20 cellular contexts compared by ENCODE assay signal in the genomic region with DNA sequence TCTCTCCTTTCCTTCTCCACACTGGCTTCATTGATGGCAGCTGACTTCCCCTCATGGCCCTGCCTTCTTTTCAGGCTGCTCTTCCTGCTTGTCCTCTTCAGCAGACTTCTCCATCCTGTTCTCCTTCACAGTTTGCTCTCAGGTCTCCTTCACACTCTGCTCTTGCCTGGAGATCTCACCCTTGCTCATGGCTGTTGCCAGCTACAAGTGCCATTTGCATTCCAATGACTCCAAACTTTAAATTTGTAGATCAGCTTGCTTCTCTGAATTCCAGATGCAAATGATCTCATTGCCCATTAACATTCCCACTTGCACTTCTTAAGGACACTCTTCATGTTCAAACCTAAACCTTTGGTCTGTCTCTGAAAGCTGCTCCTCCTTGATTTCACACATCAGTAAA.
"Had no signal": no experiment of that assay in that cellular context is flagged by ENCODE, and none has a peak within 500 bp of the region (broad histone marks: within the 10 kb centered on the region; RNA-seq: fewer than 3 reads in every experiment).

No MANE protein-coding gene starts in this region.

- FAIRE-seq: kidney had no signal

- H3K4me1 ChIP-seq: gastroesophageal sphincter, tibial artery, vagina had no signal

- H3K4me3 ChIP-seq: cardiac muscle cell, dorsolateral prefrontal cortex, gastroesophageal sphincter, heart right ventricle, left lung, tibial artery, vagina had no signal

- H3K36me3 ChIP-seq: cardiac muscle cell, gastroesophageal sphincter, heart right ventricle, left lung, tibial artery, vagina had no signal

- H3K27ac ChIP-seq: cardiac muscle cell, dorsolateral prefrontal cortex, gastroesophageal sphincter, left lung, tibial artery, vagina, VCaP had no signal

- ATAC-seq: activated CD8-positive, alpha-beta T cell treated with anti-CD3 and anti-CD28 coated beads for 36 hours; activated naive CD4-positive, alpha-beta T cell treated with anti-CD3 and anti-CD28 coated beads, Interleukin-2, amount 50 U/mL, for 72 hours; gastroesophageal sphincter; heart right ventricle; left lung; natural killer cell had no signal

- H3K9me3 ChIP-seq: tibial artery, vagina had no signal

- DNase-seq: activated CD4-positive, alpha-beta T cell treated with anti-CD3 and anti-CD28 coated beads for 4 hours; activated CD8-positive, alpha-beta T cell treated with anti-CD3 and anti-CD28 coated beads for 36 hours; activated effector memory CD4-positive, alpha-beta T cell treated with anti-CD3 and anti-CD28 coated beads, Interleukin-2, amount 50 U/mL, for 16 hours; activated T-cell treated with anti-CD3 and anti-CD28 coated beads, Interleukin-2, amount 50 U/mL, for 48 hours; dorsolateral prefrontal cortex; endodermal cell; erythroblast; heart right ventricle; kidney; left lung; natural killer cell; stimulated activated CD4-positive, alpha-beta T cell treated with anti-CD3 and anti-CD28 coated beads, Interleukin-2, amount 100 ng/mL, for 48 hours; stimulated activated naive CD4-positive, alpha-beta T cell; T1000; tibial artery had no signal

- H3K27me3 ChIP-seq: cardiac muscle cell, gastroesophageal sphincter, heart right ventricle, left lung, tibial artery, vagina had no signal
